In the genomic region with DNA sequence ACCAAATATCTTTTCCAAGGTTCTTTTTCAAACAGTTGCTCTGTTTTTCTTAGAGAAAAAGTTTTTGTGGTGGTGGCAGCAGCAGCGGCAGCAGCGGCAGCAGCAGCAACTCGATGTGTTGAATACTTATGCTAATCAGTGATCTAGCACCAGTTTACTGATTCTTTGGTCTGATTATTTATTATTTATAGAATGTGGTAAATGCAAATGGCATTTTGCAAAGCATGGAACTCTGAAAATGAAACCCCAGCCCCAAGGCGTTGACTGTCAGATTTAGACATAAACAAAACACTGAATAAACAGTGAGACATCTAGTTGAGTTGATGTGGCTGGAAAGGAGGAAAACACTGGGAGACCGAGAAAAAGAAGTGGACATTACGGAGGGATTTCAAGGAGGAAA, we compare ENCODE assay signal across 10 cellular contexts.
DNase-seq lines count a peak whose midpoint lies in the region; ATAC-seq and TF ChIP-seq lines count a peak whose summit lies in the region.
"Had no signal": no experiment of that assay in that cellular context is flagged by ENCODE, and none has a peak within 500 bp of the region (broad histone marks: within the 10 kb centered on the region; RNA-seq: fewer than 3 reads in every experiment).

No MANE protein-coding gene starts in this region.

- H3K27ac ChIP-seq in ACC112 (ENCODE audit: low read depth, low read length) (no peak overlapping the region), endodermal cell (ENCODE audit: low read depth, low read length) (peak overlapping the region; percentile 59)

- no peaks in the 10 kb centered on the region for H3K36me3 ChIP-seq in ACC112 (ENCODE audit: insufficient read depth, low read length)
- no peaks in the 10 kb centered on the region for H3K36me3 ChIP-seq in endodermal cell (ENCODE audit: control insufficient read depth, insufficient read depth, low read length)

- H3K9me3 ChIP-seq in endodermal cell (ENCODE audit: control insufficient read depth, low read length): no peaks in the 10 kb centered on the region

- H2AFZ ChIP-seq in ACC112 (ENCODE audit: low read length, unreplicated experiment): peak overlapping the region; percentile 6

- DNase-seq in endodermal cell: no peak
- DNase-seq in occipital lobe (lab: John Stamatoyannopoulos, UW): no peak
- no peak for DNase-seq in KBM-7
- DNase-seq in NCI-H146 (lab: John Stamatoyannopoulos, UW): no peak
- no peak for DNase-seq in Ammon's horn (ENCODE audit: low spot score)
- DNase-seq: ACHN, NCI-H2171 treated with DMSO at 0.1 percent for 48 hours had no signal

- no peak overlapping the region for H3K4me3 Mint-ChIP-seq in endodermal cell

- H3K9ac ChIP-seq in endodermal cell (ENCODE audit: extremely low read depth, low read length, poor library complexity, severe bottlenecking): no peak overlapping the region

- H3K4me1 Mint-ChIP-seq in endodermal cell: peaks cover 9% of the 10 kb centered on the region

- H3K9me3 Mint-ChIP-seq in endodermal cell: no peaks in the 10 kb centered on the region

- no peak for TF ChIP-seq CTCF in endodermal cell (conservative IDR thresholded peaks at IDR 0.05)

- in situ Hi-C loops in KBM-7 (cut with MboI; ENCODE audit: low pct_unique_long_range_greater_than_20kb, low sequenced_read_pairs): no loop called here

- no peaks in the 10 kb centered on the region for H3K27me3 ChIP-seq in ACC112 (ENCODE audit: insufficient read depth, low read length)
- H3K27me3 ChIP-seq in endodermal cell (ENCODE audit: control insufficient read depth, insufficient read depth, low read length, poor library complexity, severe bottlenecking): no peaks in the 10 kb centered on the region

- 40 to 56% methylated on average over 6 of the region's 6 CpGs for WGBS in endodermal cell (ENCODE audit: insufficient coverage in 1 of 2, insufficient read length in 1 of 2), 2 experiments

- H3K4me3 ChIP-seq in ACC112 (ENCODE audit: low read depth, low read length) (no peak overlapping the region), endodermal cell (ENCODE audit: low read length) (no peak overlapping the region)

- no peaks in the 10 kb centered on the region for H3K79me2 ChIP-seq in ACC112 (ENCODE audit: control insufficient read depth, insufficient read depth, low read length, unreplicated experiment)

- ATAC-seq in GM21360 (IDR thresholded peaks at IDR 0.05; ENCODE audit: unreplicated experiment): peak; percentile 65
- peak; percentile 66 for ATAC-seq in HG03095 (IDR thresholded peaks at IDR 0.05; ENCODE audit: unreplicated experiment)

- no peaks in the 10 kb centered on the region for H3K36me3 Mint-ChIP-seq in endodermal cell (ENCODE audit: low read depth)

- H3K4me1 ChIP-seq in ACC112 (ENCODE audit: control insufficient read depth, insufficient read depth, low read length, unreplicated experiment): peaks cover 5% of the 10 kb centered on the region
- H3K4me1 ChIP-seq in endodermal cell (ENCODE audit: control insufficient read depth, insufficient read depth, low read length): no peaks in the 10 kb centered on the region

- H3K27me3 Mint-ChIP-seq in endodermal cell (ENCODE audit: insufficient read depth): no peaks in the 10 kb centered on the region

- H3K27ac Mint-ChIP-seq in endodermal cell: no peak overlapping the region
